In genomic region chr20:17946572-17947473, GRCh38 we compare ENCODE assay signal across 1 cellular context.
TF ChIP-seq lines count a peak whose summit lies in the region.

No MANE protein-coding gene starts in this region.

TF ChIP-seq in IMR-90, 13 proteins besides CTCF, POLR2A, EP300 and RAD21:
- TF ChIP-seq CEBPB (IDR thresholded peaks at IDR 0.05; ENCODE audit: low read depth, low read length) (no peak), NFE2L2 (IDR thresholded peaks at IDR 0.05; ENCODE audit: low read depth, low read length) (no peak), FOS (IDR thresholded peaks at IDR 0.05; ENCODE audit: low read depth, low read length) (no peak), RFX5 (IDR thresholded peaks at IDR 0.05; ENCODE audit: low read depth, low read length) (no peak), MXI1 (IDR thresholded peaks at IDR 0.05; ENCODE audit: borderline replicate concordance, low read depth, low read length) (no peak), BHLHE40 (IDR thresholded peaks at IDR 0.05; ENCODE audit: low read depth, low read length) (no peak), MAZ (IDR thresholded peaks at IDR 0.05; ENCODE audit: borderline replicate concordance, low read depth, low read length) (no peak), CHD1 (IDR thresholded peaks at IDR 0.05; ENCODE audit: low read depth, low read length) (no peak), SMC3 (IDR thresholded peaks at IDR 0.05; ENCODE audit: low read depth, low read length) (no peak), MAFK (IDR thresholded peaks at IDR 0.05; ENCODE audit: low read depth, low read length) (no peak), RCOR1 (IDR thresholded peaks at IDR 0.05; ENCODE audit: insufficient replicate concordance, low read length) (no peak), ELK1 (IDR thresholded peaks at IDR 0.05; ENCODE audit: borderline replicate concordance, low read depth, low read length) (no peak), USF2 (IDR thresholded peaks at IDR 0.05; ENCODE audit: low read depth, low read length) (no peak)
